Comparison of ENCODE assay signal across 19 cellular contexts in the genomic region with DNA sequence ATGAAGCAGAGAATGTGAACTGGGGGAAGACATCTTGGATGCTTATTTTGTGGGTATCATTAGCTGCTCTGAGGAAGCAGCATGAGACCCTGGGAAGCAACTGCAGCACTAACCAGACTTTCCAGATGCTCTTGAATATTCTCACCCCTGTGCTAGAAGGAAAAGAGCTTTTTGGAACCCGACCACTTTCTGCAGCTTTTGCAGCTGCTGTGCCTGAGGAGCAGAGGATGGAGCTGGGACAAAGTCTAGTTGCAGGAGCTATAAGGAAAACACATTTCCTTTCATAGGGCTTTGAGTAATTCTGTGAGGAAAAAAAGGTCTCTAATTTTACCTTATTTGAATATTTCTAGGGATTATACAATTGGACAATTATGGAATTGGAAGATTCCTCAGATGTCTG.
DNase-seq lines count a peak whose midpoint lies in the region; ATAC-seq, FAIRE-seq and TF ChIP-seq lines count a peak whose summit lies in the region.
"Had no signal": no experiment of that assay in that cellular context is flagged by ENCODE, and none has a peak within 500 bp of the region (broad histone marks: within the 10 kb centered on the region; RNA-seq: fewer than 3 reads in every experiment).

No MANE protein-coding gene starts in this region.

- no CpG with 5 or more reads among the region's 1 CpG for WGBS in IMR-90 (ENCODE audit: extremely low coverage in 2 of 2, insufficient read length in 1 of 2), 2 experiments
- WGBS in right lobe of liver (ENCODE audit: insufficient coverage, low coverage, low lambda C conversion rate, missing lambda C conversion rate): 64% methylated on average over 1 of the region's 1 CpG

- peak overlapping the region; percentile 39 for H2BK20ac ChIP-seq in IMR-90 (ENCODE audit: low read depth, low read length)

- no peak overlapping the region for H3K4me3 Mint-ChIP-seq in GM23338
- H3K4me3 Mint-ChIP-seq: CD4-positive, alpha-beta memory T cell; HFFc6 had no signal

- TF ChIP-seq POLR2A in IMR-90 (IDR thresholded peaks at IDR 0.05; ENCODE audit: low read depth, low read length) (no peak), right lobe of liver (IDR thresholded peaks at IDR 0.05) (no peak)

- H4K8ac ChIP-seq in IMR-90 (ENCODE audit: low read depth in 2 of 2, low read length in 2 of 2): no peak overlapping the region

- no peaks in the 10 kb centered on the region for H3F3A ChIP-seq in GM23338 (replicated peaks; ENCODE audit: low read depth)

- H3K4me1 Mint-ChIP-seq in GM23338: no peaks in the 10 kb centered on the region
- H3K4me1 Mint-ChIP-seq: CD4-positive, alpha-beta memory T cell had no signal

- no peaks in the 10 kb centered on the region for H3K4me1 ChIP-seq in GM23338 (ENCODE audit: insufficient read depth)
- H3K4me1 ChIP-seq in IMR-90 (ENCODE audit: control insufficient read depth, insufficient read depth, low read length): peaks cover 8% of the 10 kb centered on the region; the same call in 1 of the 2 replicates
- H3K4me1 ChIP-seq in keratinocyte (ENCODE audit: control insufficient read depth, extremely low read depth, insufficient read depth, low read length): peaks cover 8% of the 10 kb centered on the region
- no peaks in the 10 kb centered on the region for H3K4me1 ChIP-seq in right lobe of liver
- H3K4me1 ChIP-seq: HAP-1 had no signal

- no peaks in the 10 kb centered on the region for H3K9me3 ChIP-seq in IMR-90 (ENCODE audit: control insufficient read depth, insufficient read depth, low read length)
- no peaks in the 10 kb centered on the region for H3K9me3 ChIP-seq in keratinocyte (ENCODE audit: control insufficient read depth, low read depth, low read length)
- no peaks in the 10 kb centered on the region for H3K9me3 ChIP-seq in right lobe of liver
- H3K9me3 ChIP-seq: HAP-1 had no signal

- CTCF ChIA-PET in IMR-90 (lab: Yijun Ruan, JAX): no interaction called here

- H3K14ac ChIP-seq in IMR-90 (replicated peaks; ENCODE audit: low read depth, low read length): 0 out of 2 replicates have a peak overlapping the region, but pooled peaks have one; percentile 33

- intact Hi-C loops in IMR-90 (cut with micrococcal nuclease) (loop anchor here (5.0 kb wide), 1 partner anchor 318 kb away; no protein-coding TSS in a partner anchor), right lobe of liver (cut with DNase I) (no loop called here)

- no peak for ATAC-seq in GM23338
- no peak for ATAC-seq in IMR-90 (ENCODE audit: low read depth)
- no peak for ATAC-seq in right lobe of liver

- POLR2A ChIA-PET in IMR-90 (lab: Charles Lee; ENCODE audit: unreplicated experiment): no interaction called here

- 0 out of 2 replicates have a peak overlapping the region, but pooled peaks have one; percentile 16 for H2AFZ ChIP-seq in GM23338
- no peak overlapping the region for H2AFZ ChIP-seq in IMR-90 (replicated peaks; ENCODE audit: low read length, poor library complexity)
- no peak overlapping the region for H2AFZ ChIP-seq in keratinocyte (ENCODE audit: control insufficient read depth, low read length)

- FAIRE-seq in keratinocyte (lab: Jason Lieb, UNC): peak; percentile 29
- FAIRE-seq: GM12891, GM18507, H54 had no signal

- no peak overlapping the region for H3K27ac ChIP-seq in GM23338 (ENCODE audit: low read depth)
- no peak overlapping the region for H3K27ac ChIP-seq in IMR-90 (ENCODE audit: insufficient read depth, low read length)
- H3K27ac ChIP-seq in brain microvascular endothelial cell: peak overlapping the region; percentile 95
- peak overlapping the region; percentile 75 for H3K27ac ChIP-seq in keratinocyte (ENCODE audit: control insufficient read depth, insufficient read depth, low read length)
- no peak overlapping the region for H3K27ac ChIP-seq in right lobe of liver

- no peak overlapping the region for H2AK9ac ChIP-seq in IMR-90 (replicated peaks; ENCODE audit: low read depth, low read length, poor library complexity)

- BruUV-seq in IMR-90 (replicated peaks; lab: Mats Ljungman, UMichigan): no TSS peak

- H4K91ac ChIP-seq in IMR-90 (ENCODE audit: insufficient read depth, low read depth, low read length): no peak overlapping the region

- no peak overlapping the region; the same call in 1 of the 2 replicates for H2AK5ac ChIP-seq in IMR-90 (ENCODE audit: low read depth, low read length)

- H3K4me3 ChIP-seq in GM23338 (no peak overlapping the region), IMR-90 (ENCODE audit: insufficient read depth, low read depth, low read length) (no peak overlapping the region), brain microvascular endothelial cell (ENCODE audit: low read depth, low read length) (no peak overlapping the region), keratinocyte (ENCODE audit: control insufficient read depth in 2 of 3, extremely low read depth in 1 of 3, insufficient read depth in 2 of 3, low read depth in 1 of 3, low read length in 3 of 3) (no peak overlapping the region), right lobe of liver (no peak overlapping the region)
- H3K4me3 ChIP-seq: HAP-1 had no signal

- H3K36me3 Mint-ChIP-seq in GM23338 (ENCODE audit: low read depth): no peaks in the 10 kb centered on the region
- H3K36me3 Mint-ChIP-seq: CD4-positive, alpha-beta memory T cell had no signal

- no peak overlapping the region for H3K9ac ChIP-seq in IMR-90 (ENCODE audit: low read depth, low read length)
- H3K9ac ChIP-seq in keratinocyte (ENCODE audit: control insufficient read depth, extremely low read depth, insufficient read depth, low read length): no peak overlapping the region

- TF ChIP-seq RAD21 in IMR-90 (IDR thresholded peaks at IDR 0.05; ENCODE audit: low read length): no peak

- no peak overlapping the region for H3K18ac ChIP-seq in IMR-90 (ENCODE audit: low read depth, low read length)

- H2BK5ac ChIP-seq in IMR-90 (ENCODE audit: low read depth, low read length, poor library complexity, severe bottlenecking): no peak overlapping the region

- no peaks in the 10 kb centered on the region for H3K27me3 Mint-ChIP-seq in GM23338 (ENCODE audit: insufficient read depth, low read depth, poor library complexity)

- no peaks in the 10 kb centered on the region for H3K27me3 ChIP-seq in GM23338 (ENCODE audit: insufficient read depth)
- H3K27me3 ChIP-seq in IMR-90 (ENCODE audit: control insufficient read depth, insufficient read depth, low read length): no peaks in the 10 kb centered on the region
- no peaks in the 10 kb centered on the region for H3K27me3 ChIP-seq in brain microvascular endothelial cell (replicated peaks)
- H3K27me3 ChIP-seq in keratinocyte (ENCODE audit: control insufficient read depth, extremely low read depth, insufficient read depth, low read length): no peaks in the 10 kb centered on the region
- H3K27me3 ChIP-seq in right lobe of liver: no peaks in the 10 kb centered on the region

- dilution Hi-C loops in IMR-90 (cut with HindIII; ENCODE audit: low sequenced_read_pairs, unreplicated experiment) (no loop called here), keratinocyte (cut with MboI; ENCODE audit: extremely low pct_ligation_motif_present, low sequenced_read_pairs) (no loop called here)

- H2BK15ac ChIP-seq in IMR-90 (ENCODE audit: low read depth, low read length): 0 out of 3 replicates have a peak overlapping the region, but pooled peaks have one; percentile 44

- H3K79me2 ChIP-seq in GM23338 (replicated peaks; ENCODE audit: insufficient read depth) (no peaks in the 10 kb centered on the region), keratinocyte (ENCODE audit: control insufficient read depth, insufficient read depth, low read length) (no peaks in the 10 kb centered on the region)

- no peak overlapping the region for H4K5ac ChIP-seq in IMR-90 (ENCODE audit: low read depth, low read length)

- no peak for TF ChIP-seq CTCF in GM23338 (conservative IDR thresholded peaks at IDR 0.05; ENCODE audit: low read depth in 2 of 2)
- TF ChIP-seq CTCF in IMR-90 (conservative IDR thresholded peaks at IDR 0.05; ENCODE audit: low read depth, low read length): no peak
- TF ChIP-seq CTCF in brain microvascular endothelial cell (IDR thresholded peaks at IDR 0.05; ENCODE audit: low read depth, low read length, missing control alignments): no peak
- TF ChIP-seq CTCF in keratinocyte (optimal IDR thresholded peaks at IDR 0.05 in 1 of 3, IDR thresholded peaks at IDR 0.05 in 1 of 3, conservative IDR thresholded peaks at IDR 0.05 in 1 of 3; ENCODE audit: extremely low read depth in 1 of 3, insufficient read depth in 2 of 3, low read length in 3 of 3): no peak
- TF ChIP-seq CTCF in right lobe of liver (IDR thresholded peaks at IDR 0.05): no peak

- peak overlapping the region; percentile 23; the same call in 1 of the 2 replicates for H3K4ac ChIP-seq in IMR-90 (ENCODE audit: low read depth, low read length)

- DNase-seq in GM23338 (ENCODE audit: low spot score) (no peak), IMR-90 (no peak), brain microvascular endothelial cell (no peak), keratinocyte (ENCODE audit: low read depth, low spot score) (no peak), NCI-H1417 treated with DMSO at 0.1 percent for 48 hours (lab: John Stamatoyannopoulos, UW) (no peak), right lobe of liver (no peak)
- DNase-seq: C1 segment of cervical spinal cord; Calu3; CD4-positive, alpha-beta memory T cell; COR-L47; DMS53; DMS79 treated with DMSO at 0.1 percent for 48 hours; GF-D8; GOT3; HFFc6 had no signal

- no peak overlapping the region for H3K23ac ChIP-seq in IMR-90 (ENCODE audit: low read depth, low read length)

- H4K20me1 ChIP-seq in GM23338 (replicated peaks; ENCODE audit: insufficient read depth) (no peaks in the 10 kb centered on the region), IMR-90 (ENCODE audit: insufficient read depth, low read length) (no peaks in the 10 kb centered on the region), keratinocyte (ENCODE audit: control insufficient read depth, extremely low read depth, insufficient read depth, low read length) (no peaks in the 10 kb centered on the region)

- H3K79me1 ChIP-seq in IMR-90 (ENCODE audit: low read depth in 1 of 2, low read length in 2 of 2): no peaks in the 10 kb centered on the region

- H3K9me1 ChIP-seq in IMR-90 (ENCODE audit: insufficient read depth, low read length) (peaks cover 4% of the 10 kb centered on the region), keratinocyte (ENCODE audit: control insufficient read depth, extremely low read depth, insufficient read depth, low read length) (no peaks in the 10 kb centered on the region)

- in situ Hi-C loops in IMR-90 (cut with MboI; ENCODE audit: low sequenced_read_pairs) (no loop called here), brain microvascular endothelial cell (cut with HindIII; ENCODE audit: low pct_ligation_motif_present, low sequenced_read_pairs) (no loop called here)

- no peak overlapping the region for H3K4me2 ChIP-seq in GM23338
- H3K4me2 ChIP-seq in IMR-90 (ENCODE audit: low read depth, low read length): no peak overlapping the region
- H3K4me2 ChIP-seq in keratinocyte (ENCODE audit: control insufficient read depth, extremely low read depth, insufficient read depth, low read depth, low read length): peak overlapping the region; percentile 70

- H3K36me3 ChIP-seq in GM23338 (ENCODE audit: insufficient read depth) (no peaks in the 10 kb centered on the region), IMR-90 (ENCODE audit: control insufficient read depth, insufficient read depth, low read length) (no peaks in the 10 kb centered on the region), brain microvascular endothelial cell (replicated peaks) (no peaks in the 10 kb centered on the region), keratinocyte (ENCODE audit: control insufficient read depth in 2 of 2, extremely low read depth in 1 of 2, insufficient read depth in 2 of 2, low read length in 2 of 2) (no peaks in the 10 kb centered on the region), right lobe of liver (no peaks in the 10 kb centered on the region)
- H3K36me3 ChIP-seq: HAP-1 had no signal

- no peak overlapping the region for H3K56ac ChIP-seq in IMR-90 (ENCODE audit: extremely low read depth, insufficient read depth, low read length)

- no peak overlapping the region for H2BK120ac ChIP-seq in IMR-90 (ENCODE audit: low read depth, low read length)

- H3K9me3 Mint-ChIP-seq in GM23338: no peaks in the 10 kb centered on the region
- H3K9me3 Mint-ChIP-seq: HFFc6 had no signal

- H3K9me2 ChIP-seq in GM23338 (ENCODE audit: insufficient read depth): no peaks in the 10 kb centered on the region

- H3K27ac Mint-ChIP-seq in GM23338: no peak overlapping the region
- H3K27ac Mint-ChIP-seq: CD4-positive, alpha-beta memory T cell had no signal

Comparison
In these comparisons a context has a peak if more than half of its experiments do, and no peak if none do; other contexts are left out.
1. H3K27ac ChIP-seq: peak in brain microvascular endothelial cell (single experiment) and keratinocyte (single experiment); none in GM23338 (single experiment), IMR-90 (single experiment) and right lobe of liver (0 of 3).